Comparison of ENCODE assay signal across 17 cellular contexts in the genomic region with DNA sequence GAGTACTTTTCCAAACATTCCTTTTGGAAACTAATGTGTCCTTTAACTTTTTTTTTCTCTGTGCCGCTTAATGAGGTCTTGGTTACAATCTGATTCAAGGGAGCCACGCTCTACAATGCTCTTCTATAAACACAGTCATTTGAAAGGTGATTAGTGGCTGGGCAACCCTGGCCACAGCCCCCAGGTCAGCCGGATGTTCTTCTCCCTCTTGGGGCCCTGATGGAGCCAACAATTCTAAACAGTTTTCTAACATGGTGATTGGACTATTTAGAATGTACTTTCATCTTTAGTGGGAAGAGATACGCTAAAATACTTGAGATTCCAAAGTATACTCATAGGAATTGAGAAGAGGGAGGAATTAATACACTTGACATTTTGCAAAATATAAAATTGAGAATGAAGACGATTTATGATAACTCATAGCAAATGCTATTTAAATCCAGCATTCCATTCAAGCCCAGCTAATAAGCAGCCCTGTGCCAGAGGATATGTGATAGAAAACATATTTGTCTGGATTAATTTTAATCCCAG.
DNase-seq lines count a peak whose midpoint lies in the region; ATAC-seq, FAIRE-seq and TF ChIP-seq lines count a peak whose summit lies in the region.
"Had no signal": no experiment of that assay in that cellular context is flagged by ENCODE, and none has a peak within 500 bp of the region (broad histone marks: within the 10 kb centered on the region; RNA-seq: fewer than 3 reads in every experiment).

No MANE protein-coding gene starts in this region.

- no peak for FAIRE-seq in urothelium cell line (lab: Jason Lieb, UNC)
- FAIRE-seq: endothelial cell of umbilical vein had no signal

- H3K4me3 ChIP-seq in fibroblast of the aortic adventitia (ENCODE audit: low read depth, low read length): no peak overlapping the region

- DNase-seq in NCI-H146 (lab: John Stamatoyannopoulos, UW) (peak; percentile 20), NCI-H146 treated with DMSO at 0.1 percent for 48 hours (lab: John Stamatoyannopoulos, UW; ENCODE audit: unreplicated experiment) (no peak), fibroblast of the aortic adventitia (ENCODE audit: low read depth) (peak; percentile 49), urothelium cell line (ENCODE audit: low spot score) (peak; percentile 35), dedifferentiated amniotic fluid mesenchymal stem cell (ENCODE audit: extremely low spot score) (no peak), SW 1271 (lab: John Stamatoyannopoulos, UW) (no peak)
- DNase-seq: activated CD4-positive, alpha-beta memory T cell treated with anti-CD3 and anti-CD28 coated beads for 36 hours; activated naive CD8-positive, alpha-beta T cell treated with anti-CD3 and anti-CD28 coated beads, Interleukin-2, amount 10 ng/mL, durations not matched to agents 7 days and 5 days; activated T-cell treated with anti-CD3 and anti-CD28 coated beads, Interleukin-2, amount 50 U/mL, for 48 hours; CD8-positive, alpha-beta T cell; KBM-7; NCI-H1436 treated with DMSO at 0.1 percent for 48 hours; SIG-M5; stimulated activated CD4-positive, alpha-beta T cell treated with anti-CD3 and anti-CD28 coated beads, Interleukin-4, amount 100 ng/mL, for 4 hours had no signal

- no peak for TF ChIP-seq CTCF in fibroblast of the aortic adventitia (IDR thresholded peaks at IDR 0.05; ENCODE audit: insufficient read depth, low read length)

- ATAC-seq in SK-N-SH treated with all-trans-retinoic acid at 6 μM for 48 hours (peak; percentile 83), HG02678 (IDR thresholded peaks at IDR 0.05; ENCODE audit: unreplicated experiment) (no peak)
- ATAC-seq: CD8-positive, alpha-beta T cell had no signal

TF ChIP-seq in SK-N-SH treated with all-trans-retinoic acid at 6 μM for 48 hours, 23 proteins besides CTCF, POLR2A, EP300 and RAD21:
- no peak for TF ChIP-seq SNAI2 (CRISPR knock-in tag; IDR thresholded peaks at IDR 0.05)
- TF ChIP-seq CSDC2 (CRISPR knock-in tag; IDR thresholded peaks at IDR 0.05): no peak
- TF ChIP-seq ZNF70 (CRISPR knock-in tag; IDR thresholded peaks at IDR 0.05): no peak
- peak; percentile 73 for TF ChIP-seq ISL1 (CRISPR knock-in tag; IDR thresholded peaks at IDR 0.05)
TF ChIP-seq in SK-N-SH treated with all-trans-retinoic acid at 6 μM for 48 hours: peak in this region for 1.

Comparison
In these comparisons a context has a peak if more than half of its experiments do, and no peak if none do; other contexts are left out.
1. DNase-seq: peak in NCI-H146 (single experiment), fibroblast of the aortic adventitia (single experiment) and urothelium cell line (single experiment); none in NCI-H146 treated with DMSO at 0.1 percent for 48 hours (single experiment), dedifferentiated amniotic fluid mesenchymal stem cell (single experiment) and SW 1271 (0 of 2).